9 cellular contexts compared by ENCODE assay signal in genomic region chr17:27349540-27350021, GRCh38. TPM values are rescaled to one million over a fixed set of nuclear protein-coding genes. Genes with fewer than 3 reads are reported as not detected.
A peak's percentile ranks its signal among the peaks of the same experiment; 100 is the strongest.
DNase-seq lines count a peak whose midpoint lies in the region; ATAC-seq lines count a peak whose summit lies in the region.
"Had no signal": no experiment of that assay in that cellular context is flagged by ENCODE, and none has a peak within 500 bp of the region (broad histone marks: within the 10 kb centered on the region; RNA-seq: fewer than 3 reads in every experiment).

No MANE protein-coding gene starts in this region.

- H3K27me3 Mint-ChIP-seq in activated CD4-positive, alpha-beta T cell treated with anti-CD3 and anti-CD28 coated beads, Interleukin-2, amount 10 ng/mL, durations not matched to agents 7 days and 5 days, result no peaks in the 10 kb centered on the region

- peaks cover 25% of the 10 kb centered on the region for H3K4me1 Mint-ChIP-seq in activated CD4-positive, alpha-beta T cell treated with anti-CD3 and anti-CD28 coated beads, Interleukin-2, amount 10 ng/mL, durations not matched to agents 7 days and 5 days

- no peaks in the 10 kb centered on the region for H3K36me3 Mint-ChIP-seq in activated CD4-positive, alpha-beta T cell treated with anti-CD3 and anti-CD28 coated beads, Interleukin-2, amount 10 ng/mL, durations not matched to agents 7 days and 5 days (ENCODE audit: low read depth)
- H3K36me3 Mint-ChIP-seq: naive B cell had no signal

- H3K4me3 ChIP-seq in skeletal muscle tissue (ENCODE audit: low read length in 3 of 3), result no peak overlapping the region

- no peak overlapping the region for H3K27ac Mint-ChIP-seq in activated CD4-positive, alpha-beta T cell treated with anti-CD3 and anti-CD28 coated beads, Interleukin-2, amount 10 ng/mL, durations not matched to agents 7 days and 5 days

- POLR2A ChIA-PET in activated CD4-positive, alpha-beta T cell treated with anti-CD3 and anti-CD28 coated beads, Interleukin-2, amount 10 ng/mL, durations not matched to agents 7 days and 5 days (lab: Charles Lee), result no interaction called here

- no peaks in the 10 kb centered on the region for H3K27me3 ChIP-seq in skeletal muscle tissue (ENCODE audit: control insufficient read depth in 3 of 3, insufficient read depth in 3 of 3, low read length in 3 of 3)

- ATAC-seq in HG02763 (IDR thresholded peaks at IDR 0.05; ENCODE audit: unreplicated experiment), result no peak

- CTCF ChIA-PET in activated CD4-positive, alpha-beta T cell treated with anti-CD3 and anti-CD28 coated beads, Interleukin-2, amount 10 ng/mL, durations not matched to agents 7 days and 5 days (lab: Charles Lee), result interaction anchor here (0.9 to 2.5 kb wide), 4 partner anchors 17 to 250 kb away, joined by 3 to 13 read pairs (median 4); no protein-coding TSS in a partner anchor

- no peaks in the 10 kb centered on the region for H3K36me3 ChIP-seq in skeletal muscle tissue (ENCODE audit: control insufficient read depth in 3 of 3, insufficient read depth in 3 of 3, low read length in 3 of 3)

- H3K9me3 ChIP-seq in skeletal muscle tissue (ENCODE audit: control insufficient read depth in 3 of 3, low read length in 3 of 3), result no peaks in the 10 kb centered on the region

- no peaks in the 10 kb centered on the region for H3K9me3 Mint-ChIP-seq in activated CD4-positive, alpha-beta T cell treated with anti-CD3 and anti-CD28 coated beads, Interleukin-2, amount 10 ng/mL, durations not matched to agents 7 days and 5 days
- H3K9me3 Mint-ChIP-seq: naive B cell had no signal

- H3K4me3 Mint-ChIP-seq in activated CD4-positive, alpha-beta T cell treated with anti-CD3 and anti-CD28 coated beads, Interleukin-2, amount 10 ng/mL, durations not matched to agents 7 days and 5 days, result no peak overlapping the region

- peaks cover 11 to 19% (median 17%) of the 10 kb centered on the region in 3 donors for H3K4me1 ChIP-seq in skeletal muscle tissue (ENCODE audit: control insufficient read depth in 3 of 3, insufficient read depth in 3 of 3, low read length in 3 of 3)

- no peak overlapping the region for H3K9ac ChIP-seq in skeletal muscle tissue (ENCODE audit: low read depth in 1 of 3, low read length in 3 of 3)

- peak overlapping the region; percentile 30 for H3K27ac ChIP-seq in skeletal muscle tissue (ENCODE audit: low read depth, low read length)

- peak; percentile 78 for DNase-seq in ELF-1 (ENCODE audit: low read depth, low spot score)
- peak; percentile 21 for DNase-seq in amniotic epithelial cell (ENCODE audit: low read depth)
- peak; percentile 46 for DNase-seq in iPS-NIHi11 (ENCODE audit: low spot score)
- no peak for DNase-seq in activated CD4-positive, alpha-beta T cell treated with anti-CD3 and anti-CD28 coated beads, Interleukin-2, amount 10 ng/mL, durations not matched to agents 7 days and 5 days
- DNase-seq in NOMO-1 treated with DMSO at 0.1 percent for 48 hours (lab: John Stamatoyannopoulos, UW; ENCODE audit: unreplicated experiment), result no peak
- no peak for DNase-seq in activated CD4-positive, alpha-beta T cell treated with anti-CD3 and anti-CD28 coated beads, Interleukin-2, amount 50 U/mL, for 1 hour

RNA-seq across cellular contexts. Expression of gene WSB1, which starts 55.7 kb away (rescaled TPM):
- total RNA-seq in skeletal muscle tissue, result 107 TPM
- total RNA-seq in activated CD4-positive, alpha-beta T cell treated with anti-CD3 and anti-CD28 coated beads, Interleukin-2, amount 10 ng/mL, durations not matched to agents 7 days and 5 days, result 100 to 1,000 TPM; 107 to 111 TPM

Comparison
In these comparisons a context has a peak if more than half of its experiments do, and no peak if none do; other contexts are left out.
1. DNase-seq: peak in ELF-1 (single experiment), amniotic epithelial cell (single experiment) and iPS-NIHi11 (single experiment); none in activated CD4-positive, alpha-beta T cell treated with anti-CD3 and anti-CD28 coated beads, Interleukin-2, amount 10 ng/mL, durations not matched to agents 7 days and 5 days (single experiment), NOMO-1 treated with DMSO at 0.1 percent for 48 hours (single experiment) and activated CD4-positive, alpha-beta T cell treated with anti-CD3 and anti-CD28 coated beads, Interleukin-2, amount 50 U/mL, for 1 hour (single experiment).